In genomic region chr10:124043310-124044142, GRCh38 we compare ENCODE assay signal across 9 cellular contexts. TPM values are rescaled to one million over a fixed set of nuclear protein-coding genes. Genes with fewer than 3 reads are reported as not detected.
DNase-seq lines count a peak whose midpoint lies in the region; ATAC-seq and TF ChIP-seq lines count a peak whose summit lies in the region.
"Had no signal": no experiment of that assay in that cellular context is flagged by ENCODE, and none has a peak within 500 bp of the region (broad histone marks: within the 10 kb centered on the region; RNA-seq: fewer than 3 reads in every experiment).

No MANE protein-coding gene starts in this region.

- no peaks in the 10 kb centered on the region for H3K79me2 ChIP-seq in Karpas-422 (ENCODE audit: low read length)

- no peak for TF ChIP-seq CTCF in Peyer's patch (IDR thresholded peaks at IDR 0.05)

- peak overlapping the region in 6 of 8 donors; percentile 50 to 86 (median 74) for H3K4me3 Mint-ChIP-seq in naive B cell

- ATAC-seq in GM19043 (IDR thresholded peaks at IDR 0.05; ENCODE audit: low read depth, unreplicated experiment) (peak; percentile 83), HG02852 (IDR thresholded peaks at IDR 0.05; ENCODE audit: unreplicated experiment) (peak; percentile 82), naive B cell (ENCODE audit: low read depth in 2 of 2) (peak; percentile 95 to 97)

- H3K9me3 ChIP-seq in Peyer's patch (no peaks in the 10 kb centered on the region), Karpas-422 (ENCODE audit: low read length) (no peaks in the 10 kb centered on the region)

- H3K4me3 ChIP-seq in Peyer's patch (no peak overlapping the region), Karpas-422 (ENCODE audit: low read length) (no peak overlapping the region)

- no peak overlapping the region for H3K4me2 ChIP-seq in Karpas-422 (ENCODE audit: low read depth, low read length, poor library complexity, severe bottlenecking)

- H3K9me3 Mint-ChIP-seq in naive B cell: no peaks in the 10 kb centered on the region

- no peak for TF ChIP-seq POLR2A in Peyer's patch (IDR thresholded peaks at IDR 0.05)

- H3K27ac Mint-ChIP-seq in naive B cell: peak overlapping the region; percentile 61 to 85 (median 80)

- peaks cover 43 to 49% (median 48%) of the 10 kb centered on the region in 3 donors for H3K4me1 Mint-ChIP-seq in naive B cell

- H4K20me1 ChIP-seq in Karpas-422 (ENCODE audit: insufficient read depth, low read depth, low read length): no peaks in the 10 kb centered on the region

- H3K4me1 ChIP-seq in Peyer's patch: peaks cover 0 to 3% (median 0%) of the 10 kb centered on the region in 4 donors
- no peaks in the 10 kb centered on the region for H3K4me1 ChIP-seq in Karpas-422 (ENCODE audit: low read length)

- H2AFZ ChIP-seq in Karpas-422 (ENCODE audit: low read length): no peak overlapping the region

- no peaks in the 10 kb centered on the region for H3K27me3 Mint-ChIP-seq in naive B cell

- H3K36me3 ChIP-seq in Peyer's patch: no peaks in the 10 kb centered on the region
- H3K36me3 ChIP-seq in Karpas-422 (ENCODE audit: insufficient read depth, low read length): no peaks in the 10 kb centered on the region

- DNase-seq in Peyer's patch: peak in 2 of 3 donors; percentile 71 to 80
- peak; percentile 67 for DNase-seq in naive B cell
- DNase-seq in Karpas-422: no peak
- DNase-seq in activated T-cell treated with anti-CD3 and anti-CD28 coated beads, Interleukin-2, amount 50 U/mL, for 1 hour: no peak
- DNase-seq in UCSD-AML1 (lab: John Stamatoyannopoulos, UW; ENCODE audit: unreplicated experiment): no peak
- no peak for DNase-seq in NCI-H187 treated with DMSO at 0.1 percent for 48 hours (lab: John Stamatoyannopoulos, UW)
- DNase-seq: activated CD4-positive, alpha-beta T cell treated with anti-CD3 and anti-CD28 coated beads, Interleukin-2, amount 50 U/mL, for 4 hours had no signal

- H3K36me3 Mint-ChIP-seq in naive B cell: peaks cover 6 to 12% of the 10 kb centered on the region in 2 donors

- no peak overlapping the region for H3K9ac ChIP-seq in Karpas-422 (ENCODE audit: low read length)

- H3K9me2 ChIP-seq in Karpas-422 (replicated peaks; ENCODE audit: insufficient read depth, low read length): no peaks in the 10 kb centered on the region

- H3K27ac ChIP-seq in Peyer's patch: peak overlapping the region in 1 of 4 donors; percentile 72
- H3K27ac ChIP-seq in Karpas-422 (ENCODE audit: low read length): no peak overlapping the region

- H3K27me3 ChIP-seq in Peyer's patch (no peaks in the 10 kb centered on the region), Karpas-422 (ENCODE audit: low read length) (no peaks in the 10 kb centered on the region)

RNA-seq across cellular contexts. Expression of gene CHST15, which starts 49.9 kb away (rescaled TPM):
- total RNA-seq in Peyer's patch: 10 to 100 TPM in 2 of 4 donors, 1 to 10 TPM in 2; 3.9 to 55.3 (median 10.9) TPM
- 10 to 100 TPM; 13.4 to 19.5 (median 17.0) TPM for polyA plus RNA-seq in naive B cell (ENCODE audit: low read depth in 6 of 6)
- 0.07 TPM in 1 of 2 replicates, not detected in the other for total RNA-seq in Karpas-422 (2014; rRNA removed; shearing (Covaris generic); ENCODE audit: low replicate concordance)

Comparison
In these comparisons a context has a peak if more than half of its experiments do, and no peak if none do; other contexts are left out.
1. DNase-seq: peak in Peyer's patch (2 of 3) and naive B cell (single experiment); none in Karpas-422 (single experiment), activated T-cell treated with anti-CD3 and anti-CD28 coated beads, Interleukin-2, amount 50 U/mL, for 1 hour (single experiment), UCSD-AML1 (single experiment) and NCI-H187 treated with DMSO at 0.1 percent for 48 hours (single experiment).
2. Peak in every context shown above with its lines, with median percentiles within 50 percentile points of each other: ATAC-seq.